ENCODE assay signal across 9 cellular contexts in genomic region chr17:80678621-80679020, GRCh38.
A peak's percentile ranks its signal among the peaks of the same experiment; 100 is the strongest.
DNase-seq lines count a peak whose midpoint lies in the region; ATAC-seq and TF ChIP-seq lines count a peak whose summit lies in the region.
"Had no signal": no experiment of that assay in that cellular context is flagged by ENCODE, and none has a peak within 500 bp of the region (broad histone marks: within the 10 kb centered on the region; RNA-seq: fewer than 3 reads in every experiment).

No MANE protein-coding gene starts in this region.

- H3K4me1 ChIP-seq in hepatocyte (ENCODE audit: insufficient read depth) (peaks cover 3% of the 10 kb centered on the region), upper lobe of right lung (peaks cover 26% of the 10 kb centered on the region)

- TF ChIP-seq CTCF in hepatocyte (IDR thresholded peaks at IDR 0.05; ENCODE audit: poor library complexity) = no peak
- TF ChIP-seq CTCF in upper lobe of right lung (IDR thresholded peaks at IDR 0.05) = no peak
- no peak for TF ChIP-seq CTCF in GM13976 (IDR thresholded peaks at IDR 0.05; ENCODE audit: borderline replicate concordance, control extremely low read depth, extremely low read depth, insufficient read depth, missing control alignments)

- H3K27ac ChIP-seq in hepatocyte (peak overlapping the region; percentile 24), upper lobe of right lung (peak overlapping the region; percentile 36)
- H3K27ac ChIP-seq: epithelial cell of prostate had no signal

- CTCF ChIA-PET in activated CD8-positive, alpha-beta memory T cell treated with anti-CD3 and anti-CD28 coated beads, Interleukin-2, amount 10 ng/mL, durations not matched to agents 7 days and 5 days (lab: Charles Lee) = no interaction called here

- no peaks in the 10 kb centered on the region for H3K27me3 Mint-ChIP-seq in activated CD8-positive, alpha-beta memory T cell treated with anti-CD3 and anti-CD28 coated beads, Interleukin-2, amount 10 ng/mL, durations not matched to agents 7 days and 5 days

- no peaks in the 10 kb centered on the region for H3K9me3 Mint-ChIP-seq in activated CD8-positive, alpha-beta memory T cell treated with anti-CD3 and anti-CD28 coated beads, Interleukin-2, amount 10 ng/mL, durations not matched to agents 7 days and 5 days (ENCODE audit: low read depth)

- H3K36me3 ChIP-seq in hepatocyte (replicated peaks; ENCODE audit: insufficient read depth, low read depth) (no peaks in the 10 kb centered on the region), upper lobe of right lung (no peaks in the 10 kb centered on the region)

- in situ Hi-C loops in GM13976 (cut with MboI; ENCODE audit: low sequenced_read_pairs, unreplicated experiment) = no loop called here

- H4K20me1 ChIP-seq in hepatocyte (ENCODE audit: insufficient read depth, poor library complexity, severe bottlenecking) = no peaks in the 10 kb centered on the region

- DNase-seq in activated CD8-positive, alpha-beta memory T cell treated with anti-CD3 and anti-CD28 coated beads, Interleukin-2, amount 10 ng/mL, durations not matched to agents 7 days and 5 days = peak; percentile 51
- no peak for DNase-seq in activated CD8-positive, alpha-beta memory T cell treated with anti-CD3 and anti-CD28 coated beads for 24 hours
- DNase-seq in activated T-cell treated with anti-CD3 and anti-CD28 coated beads for 48 hours (ENCODE audit: low read depth) (peak; percentile 54), hepatocyte (ENCODE audit: low spot score) (peak; percentile 36), upper lobe of right lung (no peak), GM13976 (ENCODE audit: low spot score) (no peak)

- H3K27me3 ChIP-seq in hepatocyte (no peaks in the 10 kb centered on the region), upper lobe of right lung (no peaks in the 10 kb centered on the region)

- H3K4me3 ChIP-seq in hepatocyte = no peak overlapping the region
- H3K4me3 ChIP-seq in upper lobe of right lung = peak overlapping the region; percentile 6

- peak; percentile 74 for ATAC-seq in activated CD8-positive, alpha-beta memory T cell treated with anti-CD3 and anti-CD28 coated beads, Interleukin-2, amount 10 ng/mL, durations not matched to agents 7 days and 5 days
- ATAC-seq in upper lobe of right lung (no peak), GM21619 (IDR thresholded peaks at IDR 0.05; ENCODE audit: unreplicated experiment) (no peak), HG03280 (IDR thresholded peaks at IDR 0.05; ENCODE audit: unreplicated experiment) (no peak)

- peaks cover 48% of the 10 kb centered on the region for H3K79me2 ChIP-seq in hepatocyte

- H3K4me3 Mint-ChIP-seq in activated CD8-positive, alpha-beta memory T cell treated with anti-CD3 and anti-CD28 coated beads, Interleukin-2, amount 10 ng/mL, durations not matched to agents 7 days and 5 days = peak overlapping the region; percentile 42

- no peaks in the 10 kb centered on the region for H3K9me3 ChIP-seq in hepatocyte (ENCODE audit: low read depth)
- no peaks in the 10 kb centered on the region for H3K9me3 ChIP-seq in upper lobe of right lung

- intact Hi-C loops in upper lobe of right lung (cut with DNase I) = no loop called here

- no peaks in the 10 kb centered on the region for H3K9me2 ChIP-seq in hepatocyte (replicated peaks; ENCODE audit: insufficient read depth)

- peaks cover 43% of the 10 kb centered on the region for H3K4me1 Mint-ChIP-seq in activated CD8-positive, alpha-beta memory T cell treated with anti-CD3 and anti-CD28 coated beads, Interleukin-2, amount 10 ng/mL, durations not matched to agents 7 days and 5 days

- H3K36me3 Mint-ChIP-seq in activated CD8-positive, alpha-beta memory T cell treated with anti-CD3 and anti-CD28 coated beads, Interleukin-2, amount 10 ng/mL, durations not matched to agents 7 days and 5 days = peaks cover 2% of the 10 kb centered on the region

- H3K27ac Mint-ChIP-seq in activated CD8-positive, alpha-beta memory T cell treated with anti-CD3 and anti-CD28 coated beads, Interleukin-2, amount 10 ng/mL, durations not matched to agents 7 days and 5 days = peak overlapping the region; percentile 87

- H3K4me2 ChIP-seq in hepatocyte = peak overlapping the region; percentile 23

- H2AFZ ChIP-seq in hepatocyte = no peak overlapping the region

- 72% methylated on average over 13 of the region's 13 CpGs for WGBS in hepatocyte (ENCODE audit: low lambda C conversion rate, missing lambda C conversion rate)

Comparison
In these comparisons a context has a peak if more than half of its experiments do, and no peak if none do; other contexts are left out.
1. DNase-seq: peak in activated CD8-positive, alpha-beta memory T cell treated with anti-CD3 and anti-CD28 coated beads, Interleukin-2, amount 10 ng/mL, durations not matched to agents 7 days and 5 days (single experiment), activated T-cell treated with anti-CD3 and anti-CD28 coated beads for 48 hours (single experiment) and hepatocyte (single experiment); none in activated CD8-positive, alpha-beta memory T cell treated with anti-CD3 and anti-CD28 coated beads for 24 hours (single experiment), upper lobe of right lung (single experiment) and GM13976 (single experiment).